ENCODE assay signal across 20 cellular contexts in genomic region chr10:70546585-70546984, GRCh38. TPM values are rescaled to one million over a fixed set of nuclear protein-coding genes. Genes with fewer than 3 reads are reported as not detected.
DNase-seq lines count a peak whose midpoint lies in the region; ATAC-seq, FAIRE-seq and TF ChIP-seq lines count a peak whose summit lies in the region.
"Had no signal": no experiment of that assay in that cellular context is flagged by ENCODE, and none has a peak within 500 bp of the region (broad histone marks: within the 10 kb centered on the region; RNA-seq: fewer than 3 reads in every experiment).

No MANE protein-coding gene starts in this region.

- no peak for TF ChIP-seq EP300 in K562 (IDR thresholded peaks at IDR 0.05; ENCODE audit: low read length)

- TF ChIP-seq POLR2A in heart left ventricle (IDR thresholded peaks at IDR 0.05): no peak
- no peak for TF ChIP-seq POLR2A in K562 (conservative IDR thresholded peaks at IDR 0.05)
- no peak for TF ChIP-seq POLR2A in testis (IDR thresholded peaks at IDR 0.05)

- H3K9me3 ChIP-seq in heart left ventricle (no peaks in the 10 kb centered on the region), K562 (replicated peaks; ENCODE audit: control insufficient read depth, insufficient read depth, low read depth, low read length) (no peaks in the 10 kb centered on the region), testis (no peaks in the 10 kb centered on the region)
- H3K9me3 ChIP-seq: A549, BLaER1, Caco-2 had no signal

- no peaks in the 10 kb centered on the region for H3K4me1 Mint-ChIP-seq in activated CD4-positive, alpha-beta T cell treated with anti-CD3 and anti-CD28 coated beads, Interleukin-2, amount 10 ng/mL, durations not matched to agents 7 days and 5 days

- H3K27me3 ChIP-seq in heart left ventricle: no peaks in the 10 kb centered on the region
- peaks cover 0 to 8% of the 10 kb centered on the region in 2 experiments; a peak in 1 of 5 replicates for H3K27me3 ChIP-seq in K562 (ENCODE audit: control insufficient read depth in 2 of 2, insufficient read depth in 2 of 2, low read length in 2 of 2)
- H3K27me3 ChIP-seq in testis: no peaks in the 10 kb centered on the region
- H3K27me3 ChIP-seq: BLaER1 had no signal

- ATAC-seq in left cardiac atrium (no peak), heart left ventricle (no peak), K562 (no peak)
- ATAC-seq: A549, HepG2 had no signal

- no peaks in the 10 kb centered on the region for H3K36me3 Mint-ChIP-seq in activated CD4-positive, alpha-beta T cell treated with anti-CD3 and anti-CD28 coated beads, Interleukin-2, amount 10 ng/mL, durations not matched to agents 7 days and 5 days (ENCODE audit: low read depth)
- H3K36me3 Mint-ChIP-seq: CD8-positive, alpha-beta memory T cell had no signal

- in situ Hi-C loops in K562 (cut with MboI): loop anchor here (5.0 kb wide), 1 partner anchor 336 kb away; no protein-coding TSS in a partner anchor

- TF ChIP-seq RAD21 in K562 (CRISPR knock-in tag; conservative IDR thresholded peaks at IDR 0.05 in 1 of 2, IDR thresholded peaks at IDR 0.05 in 1 of 2): no peak

- 0 out of 2 replicates have a peak, but pooled peaks cover 5% of the 10 kb centered on the region for H4K20me1 ChIP-seq in K562 (replicated peaks; ENCODE audit: control insufficient read depth, insufficient read depth, low read length)

- CTCF ChIA-PET in K562 (lab: Yijun Ruan, JAX; ENCODE audit: low intra/inter-chr PET ratio): interaction anchor here (0.9 kb wide), 1 partner anchor 10 kb away, joined by 4 read pairs; no protein-coding TSS in a partner anchor
- CTCF ChIA-PET in activated CD4-positive, alpha-beta T cell treated with anti-CD3 and anti-CD28 coated beads, Interleukin-2, amount 10 ng/mL, durations not matched to agents 7 days and 5 days (lab: Charles Lee): no interaction called here

- no peaks in the 10 kb centered on the region for H3K27me3 Mint-ChIP-seq in activated CD4-positive, alpha-beta T cell treated with anti-CD3 and anti-CD28 coated beads, Interleukin-2, amount 10 ng/mL, durations not matched to agents 7 days and 5 days

- no peak for FAIRE-seq in K562 (lab: Jason Lieb, UNC)
- FAIRE-seq: A549, GM12892, HepG2, HTR-8/SVneo had no signal

- no peak overlapping the region for H3K27ac Mint-ChIP-seq in activated CD4-positive, alpha-beta T cell treated with anti-CD3 and anti-CD28 coated beads, Interleukin-2, amount 10 ng/mL, durations not matched to agents 7 days and 5 days
- H3K27ac Mint-ChIP-seq: CD8-positive, alpha-beta memory T cell; H9 had no signal

- H3K79me2 ChIP-seq in K562 (ENCODE audit: control insufficient read depth, insufficient read depth, low read length): no peaks in the 10 kb centered on the region

- H3K4me3 Mint-ChIP-seq in activated CD4-positive, alpha-beta T cell treated with anti-CD3 and anti-CD28 coated beads, Interleukin-2, amount 10 ng/mL, durations not matched to agents 7 days and 5 days: no peak overlapping the region
- H3K4me3 Mint-ChIP-seq: CD8-positive, alpha-beta memory T cell; H9 had no signal

- H3K9me1 ChIP-seq in K562 (ENCODE audit: control insufficient read depth, insufficient read depth, low read length): no peaks in the 10 kb centered on the region

- no peak overlapping the region for H3K4me2 ChIP-seq in K562 (ENCODE audit: insufficient read depth, low read length)
- H3K4me2 ChIP-seq: A549, BLaER1 had no signal

- no peak overlapping the region for H3K4me3 ChIP-seq in heart left ventricle
- H3K4me3 ChIP-seq in K562: no peak overlapping the region
- no peak overlapping the region for H3K4me3 ChIP-seq in testis
- H3K4me3 ChIP-seq: A549, BLaER1 had no signal

- no TSS peak for BruUV-seq in K562 (replicated peaks; lab: Mats Ljungman, UMichigan)

- peaks cover 0 to 36% (median 6%) of the 10 kb centered on the region in 9 donors for H3K36me3 ChIP-seq in heart left ventricle
- H3K36me3 ChIP-seq in K562 (ENCODE audit: control insufficient read depth, insufficient read depth, low read length): no peaks in the 10 kb centered on the region
- no peaks in the 10 kb centered on the region for H3K36me3 ChIP-seq in testis (ENCODE audit: low read depth, missing control alignments)

- 4 to 23% (median 20%) methylated on average over 3 of the region's 3 CpGs for WGBS in heart left ventricle, 4 donors
- WGBS in K562 (ENCODE audit: insufficient coverage, low coverage, missing lambda C conversion rate): 4% methylated on average over 3 of the region's 3 CpGs
- 30 to 36% methylated on average over 3 of the region's 3 CpGs for WGBS in testis, 2 donors

- peak; percentile 68 for DNase-seq in left cardiac atrium
- no peak for DNase-seq in heart left ventricle
- DNase-seq in NCI-H69 (lab: John Stamatoyannopoulos, UW): peak; percentile 9
- peak in 1 of 4 experiments; percentile 36 for DNase-seq in K562 (ENCODE audit: extremely low read depth in 1 of 4, low spot score in 3 of 4)
- peak; percentile 55 for DNase-seq in testis
- no peak for DNase-seq in T-helper 1 cell
- DNase-seq in NCI-H1092 (lab: John Stamatoyannopoulos, UW): no peak
- DNase-seq in activated CD4-positive, alpha-beta T cell treated with anti-CD3 and anti-CD28 coated beads, Interleukin-2, amount 10 ng/mL, durations not matched to agents 7 days and 5 days: no peak
- DNase-seq: Caco-2; CD8-positive, alpha-beta memory T cell; DND-41; GDM1; GOT3; H9 had no signal

- no peak overlapping the region for H3K9ac ChIP-seq in K562 (ENCODE audit: insufficient read depth in 1 of 2, low read depth in 2 of 2, low read length in 2 of 2)
- H3K9ac ChIP-seq: BLaER1 had no signal

- TF ChIP-seq CTCF in heart left ventricle (IDR thresholded peaks at IDR 0.05) (no peak), K562 (IDR thresholded peaks at IDR 0.05 in 2 of 3, conservative IDR thresholded peaks at IDR 0.05 in 1 of 3; ENCODE audit: insufficient read depth in 2 of 3, low read depth in 1 of 3, low read length in 3 of 3) (no peak), testis (IDR thresholded peaks at IDR 0.05) (no peak)

- POLR2A ChIA-PET in K562 (lab: Yijun Ruan, JAX): no interaction called here
- POLR2A ChIA-PET in activated CD4-positive, alpha-beta T cell treated with anti-CD3 and anti-CD28 coated beads, Interleukin-2, amount 10 ng/mL, durations not matched to agents 7 days and 5 days (lab: Charles Lee): no interaction called here

- intact Hi-C loops in left cardiac atrium (cut with DNase I): loop anchor here in 1 of 2 donors (10.0 kb wide), 1 partner anchor 322 kb away; no protein-coding TSS in a partner anchor
- intact Hi-C loops in heart left ventricle (cut with DNase I): loop anchor here in 2 of 10 donors (5.0 to 10.0 kb wide), 2 partner anchors 271 to 322 kb away; partner anchors contain the start of gene SGPL1 (in 1 of the 2)
- intact Hi-C loops in K562 (cut with micrococcal nuclease): loop anchor here (10.0 kb wide), 1 partner anchor 658 kb away; no protein-coding TSS in a partner anchor
- intact Hi-C loops in testis (cut with DNase I; ENCODE audit: low total_unique reads): loop anchor here (10.0 kb wide), 2 partner anchors 82 to 338 kb away; partner anchors contain the start of gene PCBD1

- no peak overlapping the region for H2AFZ ChIP-seq in K562 (ENCODE audit: low read depth, low read length)

- H3K9me3 Mint-ChIP-seq in activated CD4-positive, alpha-beta T cell treated with anti-CD3 and anti-CD28 coated beads, Interleukin-2, amount 10 ng/mL, durations not matched to agents 7 days and 5 days: no peaks in the 10 kb centered on the region
- H3K9me3 Mint-ChIP-seq: CD8-positive, alpha-beta memory T cell; H9 had no signal

- no peak overlapping the region for H3K27ac ChIP-seq in heart left ventricle
- no peak overlapping the region for H3K27ac ChIP-seq in K562 (ENCODE audit: extremely low read depth, low read depth, low read length)
- H3K27ac ChIP-seq in testis: no peak overlapping the region
- H3K27ac ChIP-seq: A549, BLaER1 had no signal

- peaks cover 0 to 8% (median 0%) of the 10 kb centered on the region in 12 donors for H3K4me1 ChIP-seq in heart left ventricle
- H3K4me1 ChIP-seq in K562 (replicated peaks in 1 of 2; ENCODE audit: control insufficient read depth in 2 of 2, insufficient read depth in 2 of 2, low read length in 2 of 2): peaks cover 8 to 18% of the 10 kb centered on the region in 2 experiments
- peaks cover 8% of the 10 kb centered on the region for H3K4me1 ChIP-seq in testis
- H3K4me1 ChIP-seq: A549, Caco-2 had no signal

TF ChIP-seq in K562, 482 proteins besides CTCF, POLR2A, EP300 and RAD21:
- peak; percentile 85 for TF ChIP-seq NFIC (IDR thresholded peaks at IDR 0.05)
- TF ChIP-seq MED1 (CRISPR knock-in tag; IDR thresholded peaks at IDR 0.05; ENCODE audit: borderline replicate concordance): no peak

RNA-seq across cellular contexts. Expression of gene PRF1, which starts 56.0 kb away (rescaled TPM):
- total RNA-seq in left cardiac atrium (1 to 10 TPM; 1.5 to 4.6 TPM), heart left ventricle (10 to 100 TPM in 1 of 9 donors, 1 to 10 TPM in 4, under 1 TPM in 4; 0.50 to 19.4 (median 1.4) TPM), K562 (2014; rRNA removed) (4.9 and 5.3 TPM in 2 replicates), K562 (2014; rRNA removed; fragmentation: Illumina TruSeq; extraction: Trizol) (4.3 and 5.4 TPM in 2 replicates), K562 (2015; rRNA removed; fragmentation: Illumina TruSeq; extraction: Trizol) (6.4 and 7.9 TPM in 2 replicates), K562 (2021) (8.6 and 9.0 TPM in 2 replicates), testis (1 to 10 TPM in 1 of 2 donors, under 1 TPM in 1; 0.55 to 1.8 TPM)
- polyA plus RNA-seq in heart left ventricle (1 to 10 TPM in 1 of 2 donors, under 1 TPM in 1; 0.68 to 1.0 TPM), K562 (2011; rRNA removed) (0.84 and 4.3 TPM in 2 replicates), K562 (2014; fragmentation: Illumina TruSeq; extraction: Trizol) (6.4 and 10.7 TPM in 2 replicates), K562 (2014; fragmentation: Nextera tagmentation; extraction: Ambion mirVana) (1 to 10 TPM; 6.3 to 7.4 TPM), K562 (2014; rRNA removed) (3.2 and 3.8 TPM in 2 replicates), testis (ENCODE audit: insufficient read depth, low read depth, low replicate concordance) (2.2 TPM)
- 4.3 and 18.7 TPM in 2 replicates for total RNA-seq in K562 (2011; cell fraction: chromatin; rRNA removed; ENCODE audit: low replicate concordance)
- 12.1 and 22.3 TPM in 2 replicates for total RNA-seq in K562 (2011; cell fraction: nucleolus; rRNA removed)
- 11.3 and 24.4 TPM in 2 replicates for total RNA-seq in K562 (2011; cell fraction: nucleoplasm; rRNA removed)
- 0.52 and 10.6 TPM in 2 replicates for polyA plus RNA-seq in K562 (2011; cell fraction: cytosol; rRNA removed)
- 1.3 and 11.4 TPM in 2 replicates for polyA plus RNA-seq in K562 (2011; cell fraction: nucleus; rRNA removed)
- polyA plus RNA-seq in K562 (2012): 21.1 and 32.3 TPM in 2 replicates
- polyA minus RNA-seq in K562 (2011; rRNA and poly(A)+ RNA removed): 0.45 and 13.7 TPM in 2 replicates
- polyA minus RNA-seq in K562 (2011; cell fraction: cytosol; rRNA and poly(A)+ RNA removed): 12.9 TPM in 1 of 2 replicates, not detected in the other
- 0.44 and 3.0 TPM in 2 replicates for polyA minus RNA-seq in K562 (2011; cell fraction: nucleus; rRNA and poly(A)+ RNA removed)
- 100 to 1,000 TPM in 1 of 2 experiments, 10 to 100 TPM in 1; 99.9 to 116 TPM for total RNA-seq in activated CD4-positive, alpha-beta T cell treated with anti-CD3 and anti-CD28 coated beads, Interleukin-2, amount 10 ng/mL, durations not matched to agents 7 days and 5 days
- total RNA-seq: H9 had no signal
- polyA plus RNA-seq: A549, AG04450 had no signal

Comparison
In these comparisons a context has a peak if more than half of its experiments do, and no peak if none do; other contexts are left out.
1. DNase-seq: peak in left cardiac atrium (single experiment), NCI-H69 (single experiment) and testis (single experiment); none in heart left ventricle (0 of 5), T-helper 1 cell (0 of 5), NCI-H1092 (single experiment) and activated CD4-positive, alpha-beta T cell treated with anti-CD3 and anti-CD28 coated beads, Interleukin-2, amount 10 ng/mL, durations not matched to agents 7 days and 5 days (single experiment).